Comparison of ENCODE assay signal across 8 cellular contexts in the genomic region with DNA sequence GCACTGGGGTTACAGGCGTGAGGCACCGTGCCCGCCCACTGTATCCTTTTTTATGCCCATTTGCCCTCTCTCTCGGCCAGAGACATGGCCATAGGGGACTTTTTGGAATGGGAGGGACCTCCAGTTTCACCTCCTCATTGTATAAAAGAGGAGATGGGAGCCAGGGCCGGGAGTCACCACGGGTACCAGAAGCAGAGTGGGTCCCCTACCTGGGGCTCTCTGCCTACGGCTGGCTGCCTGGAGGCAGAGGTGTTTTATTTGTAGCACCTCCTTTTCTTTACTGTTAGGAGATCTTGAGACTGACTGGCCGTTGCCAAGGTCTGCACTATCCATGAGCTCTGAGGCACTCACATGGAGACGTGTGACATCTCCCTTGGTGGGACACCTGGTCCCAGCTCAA.
A peak's percentile ranks its signal among the peaks of the same experiment; 100 is the strongest.
DNase-seq lines count a peak whose midpoint lies in the region; ATAC-seq and TF ChIP-seq lines count a peak whose summit lies in the region.

No MANE protein-coding gene starts in this region.

- no peak overlapping the region for H3K4me2 ChIP-seq in GM23248 (ENCODE audit: unreplicated experiment)

- no peaks in the 10 kb centered on the region for H3K9me2 ChIP-seq in GM23248 (ENCODE audit: insufficient read depth)

- H3K4me3 ChIP-seq in GM23248 (no peak overlapping the region), right atrium auricular region (no peak overlapping the region), skin epidermis (no peak overlapping the region)

- H3K4me1 ChIP-seq in GM23248 (ENCODE audit: insufficient read depth) (peaks cover 9% of the 10 kb centered on the region; the same call in 1 of the 2 replicates), right atrium auricular region (peaks cover 0 to 74% of the 10 kb centered on the region in 2 donors)

- peak overlapping the region; percentile 99 for H3K27ac Mint-ChIP-seq in activated CD8-positive, alpha-beta T cell treated with anti-CD3 and anti-CD28 coated beads for 36 hours

- H3K9ac ChIP-seq in GM23248 = peak overlapping the region; percentile 89

- peak overlapping the region; percentile 79; the same call in 1 of the 2 replicates for H3K27ac ChIP-seq in GM23248
- H3K27ac ChIP-seq in right atrium auricular region = peak overlapping the region; percentile 75 to 80
- H3K27ac ChIP-seq in skin epidermis = peak overlapping the region in 20 of 21 experiments; percentile 10 to 96 (median 82)

- CTCF ChIA-PET in activated CD8-positive, alpha-beta T cell treated with anti-CD3 and anti-CD28 coated beads for 36 hours (lab: Charles Lee) = interaction anchor here (1.3 kb wide), 1 partner anchor 57 kb away, joined by 3 read pairs; no protein-coding TSS in a partner anchor

- peak overlapping the region; percentile 89 for H2AFZ ChIP-seq in GM23248

- intact Hi-C loops in activated CD8-positive, alpha-beta T cell treated with anti-CD3 and anti-CD28 coated beads for 36 hours (cut with micrococcal nuclease) = no loop called here

- H3K9me3 Mint-ChIP-seq in activated CD8-positive, alpha-beta T cell treated with anti-CD3 and anti-CD28 coated beads for 36 hours = peaks cover 1% of the 10 kb centered on the region

- H3K27me3 ChIP-seq in GM23248 (replicated peaks; ENCODE audit: insufficient read depth) (no peaks in the 10 kb centered on the region), right atrium auricular region (no peaks in the 10 kb centered on the region)

- 80% methylated on average over 9 of the region's 9 CpGs for WGBS in GM23248 (ENCODE audit: low coverage in 1 of 2, low lambda C conversion rate in 2 of 2, missing lambda C conversion rate in 2 of 2), 2 experiments

- H3K4me1 Mint-ChIP-seq in activated CD8-positive, alpha-beta T cell treated with anti-CD3 and anti-CD28 coated beads for 36 hours (ENCODE audit: low read depth) = peaks cover 78% of the 10 kb centered on the region

- H3K36me3 ChIP-seq in GM23248 (ENCODE audit: low read depth) = no peaks in the 10 kb centered on the region
- no peaks in the 10 kb centered on the region for H3K36me3 ChIP-seq in right atrium auricular region

- H3K4me3 Mint-ChIP-seq in activated CD8-positive, alpha-beta T cell treated with anti-CD3 and anti-CD28 coated beads for 36 hours = peak overlapping the region; percentile 77

- ATAC-seq in activated CD8-positive, alpha-beta T cell treated with anti-CD3 and anti-CD28 coated beads for 36 hours = no peak
- no peak for ATAC-seq in GM18498 (IDR thresholded peaks at IDR 0.05; ENCODE audit: unreplicated experiment)

- DNase-seq in GM23248 = no peak
- DNase-seq in activated CD8-positive, alpha-beta T cell treated with anti-CD3 and anti-CD28 coated beads for 36 hours = no peak
- peak; percentile 57 for DNase-seq in right atrium auricular region (ENCODE audit: low spot score)
- no peak for DNase-seq in NCI-H2196 treated with DMSO at 0.1 percent for 48 hours (lab: John Stamatoyannopoulos, UW; ENCODE audit: unreplicated experiment)
- DNase-seq in NCI-H345 (lab: John Stamatoyannopoulos, UW) = no peak
- DNase-seq in pons (ENCODE audit: low spot score) = no peak

- TF ChIP-seq CTCF in activated CD8-positive, alpha-beta T cell treated with anti-CD3 and anti-CD28 coated beads for 36 hours (IDR thresholded peaks at IDR 0.05) = no peak
- TF ChIP-seq CTCF in right atrium auricular region (IDR thresholded peaks at IDR 0.05) = no peak

- H3K79me2 ChIP-seq in GM23248 (ENCODE audit: insufficient read depth) = no peaks in the 10 kb centered on the region

- H3K27me3 Mint-ChIP-seq in activated CD8-positive, alpha-beta T cell treated with anti-CD3 and anti-CD28 coated beads for 36 hours = no peaks in the 10 kb centered on the region

- no peaks in the 10 kb centered on the region for H3K9me3 ChIP-seq in GM23248 (ENCODE audit: low read depth)
- H3K9me3 ChIP-seq in right atrium auricular region = no peaks in the 10 kb centered on the region

- no peaks in the 10 kb centered on the region for H3F3A ChIP-seq in GM23248 (ENCODE audit: insufficient read depth)

- no peaks in the 10 kb centered on the region for H4K20me1 ChIP-seq in GM23248 (ENCODE audit: insufficient read depth)

- H3K36me3 Mint-ChIP-seq in activated CD8-positive, alpha-beta T cell treated with anti-CD3 and anti-CD28 coated beads for 36 hours (ENCODE audit: low read depth) = peaks cover 4% of the 10 kb centered on the region

- POLR2A ChIA-PET in activated CD8-positive, alpha-beta T cell treated with anti-CD3 and anti-CD28 coated beads for 36 hours (lab: Charles Lee) = no interaction called here

- in situ Hi-C loops in GM23248 (cut with MboI) = no loop called here
